4 cellular contexts compared by ENCODE assay signal in the genomic region with DNA sequence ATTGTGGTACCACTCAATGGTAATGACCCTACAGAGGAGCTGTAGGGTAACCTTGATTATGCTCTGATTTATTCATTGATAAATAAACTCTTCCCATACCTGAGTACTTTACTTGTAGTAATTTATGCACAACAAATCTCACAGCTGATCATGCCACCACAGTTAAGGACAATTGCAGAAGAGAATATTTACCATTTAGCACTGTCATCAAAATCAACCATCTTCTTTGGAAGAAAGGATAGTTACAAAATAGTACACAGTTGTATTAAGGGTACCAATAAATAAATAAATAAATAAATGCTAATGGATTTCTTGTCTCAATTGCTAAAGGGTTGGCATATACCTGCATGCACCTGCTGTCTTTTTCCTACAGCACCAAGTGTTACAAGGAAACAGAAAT.
A peak's percentile ranks its signal among the peaks of the same experiment; 100 is the strongest.
TF ChIP-seq lines count a peak whose summit lies in the region.

No MANE protein-coding gene starts in this region.

TF ChIP-seq in HepG2, 621 proteins besides CTCF, POLR2A, EP300 and RAD21:
- TF ChIP-seq MAFK (conservative IDR thresholded peaks at IDR 0.05 in 1 of 2, IDR thresholded peaks at IDR 0.05 in 1 of 2; ENCODE audit: low read length in 2 of 2), result peak; percentile 68 to 78
- no peak for TF ChIP-seq HOXA7 (CRISPR knock-in tag; IDR thresholded peaks at IDR 0.05)
- TF ChIP-seq MAFF (IDR thresholded peaks at IDR 0.05; ENCODE audit: low read depth, low read length), result peak; percentile 68
- no peak for TF ChIP-seq ZNF746 (CRISPR knock-in tag; IDR thresholded peaks at IDR 0.05)
- TF ChIP-seq PHF21A (CRISPR knock-in tag; IDR thresholded peaks at IDR 0.05), result no peak
- TF ChIP-seq TCF7L2 (IDR thresholded peaks at IDR 0.05; ENCODE audit: low read depth, low read length), result no peak
- TF ChIP-seq NCOA2 (CRISPR knock-in tag; IDR thresholded peaks at IDR 0.05), result no peak
- no peak for TF ChIP-seq KDM6A (CRISPR knock-in tag; IDR thresholded peaks at IDR 0.05; ENCODE audit: low read depth)

TF ChIP-seq in A549, 52 proteins besides CTCF, POLR2A, EP300 and RAD21:
- TF ChIP-seq RNF2 (IDR thresholded peaks at IDR 0.05; ENCODE audit: borderline replicate concordance, low read depth) (no peak), MAFK (IDR thresholded peaks at IDR 0.05; ENCODE audit: partially characterized antibody) (peak; percentile 73), HDAC2 (IDR thresholded peaks at IDR 0.05) (no peak)

TF ChIP-seq in IMR-90, 13 proteins besides CTCF, POLR2A, EP300 and RAD21:
- TF ChIP-seq BHLHE40 (IDR thresholded peaks at IDR 0.05; ENCODE audit: low read depth, low read length) (no peak), MAFK (IDR thresholded peaks at IDR 0.05; ENCODE audit: low read depth, low read length) (peak; percentile 55)
TF ChIP-seq in IMR-90: peak in this region for 1.

TF ChIP-seq in K562, 482 proteins besides CTCF, POLR2A, EP300 and RAD21:
- TF ChIP-seq TEAD2 (tag; IDR thresholded peaks at IDR 0.05) (no peak), MYNN (IDR thresholded peaks at IDR 0.05) (no peak), MYNN (CRISPR knock-in tag; IDR thresholded peaks at IDR 0.05) (no peak), MAFF (IDR thresholded peaks at IDR 0.05; ENCODE audit: low read length) (peak; percentile 10; the same call in 1 of the 2 replicates), ZNF316 (IDR thresholded peaks at IDR 0.05) (peak; percentile 17; the same call in 1 of the 2 replicates), MAFK (IDR thresholded peaks at IDR 0.05; ENCODE audit: low read length) (0 out of 2 replicates have a peak, but pooled peaks have one; percentile 13)
TF ChIP-seq in K562: peak in this region for 3.
